19 cellular contexts compared by ENCODE assay signal in genomic region chr3:165513715-165514711, GRCh38.
A peak's percentile ranks its signal among the peaks of the same experiment; 100 is the strongest.
DNase-seq lines count a peak whose midpoint lies in the region; ATAC-seq, FAIRE-seq and TF ChIP-seq lines count a peak whose summit lies in the region.
"Had no signal": no experiment of that assay in that cellular context is flagged by ENCODE, and none has a peak within 500 bp of the region (broad histone marks: within the 10 kb centered on the region; RNA-seq: fewer than 3 reads in every experiment).

No MANE protein-coding gene starts in this region.

- H3K9me3 Mint-ChIP-seq in H9: no peaks in the 10 kb centered on the region
- H3K9me3 Mint-ChIP-seq in T-cell: peaks cover 18 to 24% (median 22%) of the 10 kb centered on the region in 3 donors
- H3K9me3 Mint-ChIP-seq: GM23338 had no signal

- no peak for TF ChIP-seq EP300 in H1 (IDR thresholded peaks at IDR 0.05; ENCODE audit: borderline replicate concordance in 1 of 2, low read depth in 2 of 2, low read length in 2 of 2)

- H2BK12ac ChIP-seq in H1 (ENCODE audit: low read depth, low read length) (no peak overlapping the region), H9 (ENCODE audit: insufficient read length, low read depth, low read length) (no peak overlapping the region)

- ATAC-seq in foreskin keratinocyte: peak; percentile 52
- no peak for ATAC-seq in T-cell (replicated peaks in 1 of 4)
- ATAC-seq: GM23338 had no signal

- H3K4ac ChIP-seq in H1 (replicated peaks; ENCODE audit: insufficient read length, low read depth, low read length): no peak overlapping the region
- no peak overlapping the region for H3K4ac ChIP-seq in H9 (ENCODE audit: low read depth, low read length)

- H4K8ac ChIP-seq in H1 (ENCODE audit: extremely low read depth, insufficient read depth, low read length): no peak overlapping the region
- no peak overlapping the region for H4K8ac ChIP-seq in H9 (replicated peaks; ENCODE audit: insufficient read length, low read depth, low read length)

- no peak for TF ChIP-seq CTCF in Peyer's patch (IDR thresholded peaks at IDR 0.05)
- TF ChIP-seq CTCF in H1 (IDR thresholded peaks at IDR 0.05; ENCODE audit: control extremely low read depth in 1 of 3, insufficient read depth in 1 of 3, low read depth in 1 of 3, low read length in 3 of 3): no peak
- no peak for TF ChIP-seq CTCF in foreskin keratinocyte (conservative IDR thresholded peaks at IDR 0.05)
- TF ChIP-seq CTCF in H9 (conservative IDR thresholded peaks at IDR 0.05): no peak

- H2BK5ac ChIP-seq in H1 (ENCODE audit: low read depth, low read length) (no peak overlapping the region), H9 (ENCODE audit: insufficient read length, low read length) (no peak overlapping the region)

- H3K36me3 ChIP-seq in Peyer's patch (no peaks in the 10 kb centered on the region), H1 (ENCODE audit: control insufficient read depth in 2 of 4, insufficient read depth in 4 of 4, low read length in 3 of 4) (no peaks in the 10 kb centered on the region), mucosa of rectum (ENCODE audit: control insufficient read depth in 2 of 2, insufficient read depth in 2 of 2, low read length in 2 of 2) (no peaks in the 10 kb centered on the region)
- H3K36me3 ChIP-seq: BLaER1 had no signal

- H4K91ac ChIP-seq in H1 (replicated peaks; ENCODE audit: insufficient read length, low read length) (no peak overlapping the region), H9 (ENCODE audit: insufficient read length, low read depth, low read length) (no peak overlapping the region)

- H3K4me1 ChIP-seq in Peyer's patch (no peaks in the 10 kb centered on the region), H1 (replicated peaks in 1 of 4; ENCODE audit: control insufficient read depth in 3 of 4, insufficient read depth in 4 of 4, low read length in 3 of 4) (no peaks in the 10 kb centered on the region), foreskin keratinocyte (peaks cover 16% of the 10 kb centered on the region), mucosa of rectum (ENCODE audit: control insufficient read depth in 2 of 2, insufficient read depth in 2 of 2, low read length in 2 of 2) (peaks cover 0 to 3% of the 10 kb centered on the region in 2 donors), H9 (ENCODE audit: insufficient read depth, low read length) (no peaks in the 10 kb centered on the region)
- H3K4me1 ChIP-seq: BLaER1 had no signal

- H3K4me2 ChIP-seq in H1 (ENCODE audit: insufficient read depth in 1 of 2, low read depth in 2 of 2, low read length in 2 of 2) (no peak overlapping the region), H9 (ENCODE audit: insufficient read depth, insufficient read length, low read length) (no peak overlapping the region)
- H3K4me2 ChIP-seq: BLaER1, GM23338 had no signal

- DNase-seq in Peyer's patch (no peak), H1 (ENCODE audit: low read depth in 1 of 2, low spot score in 2 of 2) (no peak), foreskin keratinocyte (peak; percentile 59 to 72), H9 (no peak), NCI-H1092 treated with DMSO at 0.1 percent for 48 hours (lab: John Stamatoyannopoulos, UW) (no peak), NOMO-1 treated with dmso at 0.1 percent for 144 hours (lab: John Stamatoyannopoulos, UW; ENCODE audit: unreplicated experiment) (no peak), T-cell (no peak)
- DNase-seq: 8988T; CD4-positive, alpha-beta memory T cell; DMS153; DMS79; GDM1; H7 had no signal

- CTCF ChIA-PET in H1 (lab: Charles Lee; ENCODE audit: partially characterized antibody) (interaction anchor here (0.8 to 1.7 kb wide), 2 partner anchors 9 to 57 kb away, joined by 3 to 5 read pairs; no protein-coding TSS in a partner anchor), T-cell (lab: Charles Lee) (interaction anchor here in 1 of 2 donors (0.6 kb wide), 1 partner anchor 179 kb away, joined by 3 read pairs; no protein-coding TSS in a partner anchor)

- H3K9me3 ChIP-seq in Peyer's patch (no peaks in the 10 kb centered on the region), H1 (ENCODE audit: insufficient read depth in 2 of 2, low read depth in 1 of 2, low read length in 1 of 2) (no peaks in the 10 kb centered on the region), mucosa of rectum (ENCODE audit: control insufficient read depth in 2 of 2, low read length in 2 of 2) (no peaks in the 10 kb centered on the region), H9 (ENCODE audit: control insufficient read depth, low read depth, low read length) (no peaks in the 10 kb centered on the region)
- H3K9me3 ChIP-seq: BLaER1 had no signal

- no peak for TF ChIP-seq POLR2A in Peyer's patch (IDR thresholded peaks at IDR 0.05)
- no peak for TF ChIP-seq POLR2A in H1 (IDR thresholded peaks at IDR 0.05; ENCODE audit: control extremely low read depth in 1 of 2, low read depth in 2 of 2, low read length in 2 of 2)

- H3K14ac ChIP-seq in H1 (ENCODE audit: insufficient read length) (no peak overlapping the region), H9 (ENCODE audit: insufficient read depth, low read length) (no peak overlapping the region)

- H2AK5ac ChIP-seq in H1 (ENCODE audit: low read depth, low read length): no peak overlapping the region
- H2AK5ac ChIP-seq in H9 (ENCODE audit: insufficient read length, low read length): no peak overlapping the region

- peak overlapping the region in 3 of 4 donors; percentile 41 to 80 (median 43) for H3K27ac ChIP-seq in Peyer's patch
- H3K27ac ChIP-seq in H1 (ENCODE audit: low read depth, low read length): no peak overlapping the region
- no peak overlapping the region for H3K27ac ChIP-seq in foreskin keratinocyte
- H3K27ac ChIP-seq in mucosa of rectum (ENCODE audit: low read depth in 2 of 2, low read length in 2 of 2): peak overlapping the region; percentile 43 to 62
- no peak overlapping the region for H3K27ac ChIP-seq in H9 (ENCODE audit: insufficient read length, low read depth, low read length)
- H3K27ac ChIP-seq: BLaER1 had no signal

- H4K5ac ChIP-seq in H1 (ENCODE audit: insufficient read length, low read depth, low read length) (no peak overlapping the region), H9 (ENCODE audit: insufficient read length, low read depth, low read length) (no peak overlapping the region)

- H3K4me3 ChIP-seq in Peyer's patch (no peak overlapping the region), H1 (ENCODE audit: extremely low read depth in 1 of 4, insufficient read depth in 2 of 4, low read depth in 3 of 4, low read length in 4 of 4) (no peak overlapping the region), mucosa of rectum (ENCODE audit: low read length in 2 of 2) (no peak overlapping the region)
- H3K4me3 ChIP-seq: BLaER1, GM23338 had no signal

- no peak overlapping the region for H2BK15ac ChIP-seq in H1 (ENCODE audit: low read length)
- H2BK15ac ChIP-seq in H9 (ENCODE audit: low read depth, low read length): no peak overlapping the region

- H3K36me3 Mint-ChIP-seq in H9 (ENCODE audit: insufficient read depth in 1 of 3, low read depth in 3 of 3): no peaks in the 10 kb centered on the region
- no peaks in the 10 kb centered on the region for H3K36me3 Mint-ChIP-seq in T-cell
- H3K36me3 Mint-ChIP-seq: CD14-positive monocyte; CD4-positive, alpha-beta memory T cell had no signal

- no peaks in the 10 kb centered on the region for H3K4me1 Mint-ChIP-seq in H9
- no peaks in the 10 kb centered on the region for H3K4me1 Mint-ChIP-seq in T-cell
- H3K4me1 Mint-ChIP-seq: CD14-positive monocyte; CD4-positive, alpha-beta memory T cell; GM23338 had no signal

- FAIRE-seq in H1 (lab: Jason Lieb, UNC): no peak
- FAIRE-seq: GM12892, HTR-8/SVneo had no signal

- H3K18ac ChIP-seq in H1 (ENCODE audit: extremely low read depth, low read length): no peak overlapping the region
- no peak overlapping the region for H3K18ac ChIP-seq in H9 (ENCODE audit: insufficient read length, low read depth, low read length)

- H4K20me1 ChIP-seq in H1 (replicated peaks in 1 of 2; ENCODE audit: control insufficient read depth in 1 of 2, insufficient read depth in 2 of 2, low read length in 2 of 2) (no peaks in the 10 kb centered on the region), H9 (ENCODE audit: control insufficient read depth, insufficient read depth, insufficient read length) (no peaks in the 10 kb centered on the region)
- H4K20me1 ChIP-seq: BLaER1 had no signal

- H3K79me1 ChIP-seq in H1 (ENCODE audit: low read depth, low read length): no peaks in the 10 kb centered on the region
- no peaks in the 10 kb centered on the region for H3K79me1 ChIP-seq in H9 (ENCODE audit: insufficient read depth, low read depth, low read length, poor library complexity, severe bottlenecking)

- POLR2A ChIA-PET in H1 (lab: Charles Lee; ENCODE audit: partially characterized antibody): no interaction called here
- POLR2A ChIA-PET in T-cell (lab: Charles Lee): no interaction called here

- H3K4me3 Mint-ChIP-seq in H9 (no peak overlapping the region), T-cell (no peak overlapping the region)
- H3K4me3 Mint-ChIP-seq: CD14-positive monocyte, GM23338 had no signal

- H2AFZ ChIP-seq in H1 (ENCODE audit: low read length) (peak overlapping the region; percentile 32; the same call in 1 of the 2 replicates), H9 (ENCODE audit: low read length) (no peak overlapping the region)
- H2AFZ ChIP-seq: GM23338 had no signal

- WGBS in H1 (ENCODE audit: extremely low coverage in 1 of 2, insufficient coverage in 1 of 2, insufficient read length in 1 of 2, insufficient replicate concordance in 2 of 2, low coverage in 1 of 2, low lambda C conversion rate in 2 of 2, missing lambda C conversion rate in 1 of 2), 2 experiments: 95% methylated on average over 4 of the region's 4 CpGs; no CpG with 5 or more reads in 1 of the 2 experiments
- WGBS in H9 (ENCODE audit: extremely low coverage, insufficient read length, low lambda C conversion rate): no CpG with 5 or more reads among the region's 4 CpGs

- H3K27me3 ChIP-seq in Peyer's patch (no peaks in the 10 kb centered on the region), H1 (replicated peaks in 1 of 4; ENCODE audit: control insufficient read depth in 3 of 4, extremely low read depth in 1 of 4, insufficient read depth in 3 of 4, low read length in 3 of 4) (no peaks in the 10 kb centered on the region), foreskin keratinocyte (no peaks in the 10 kb centered on the region), mucosa of rectum (ENCODE audit: control insufficient read depth in 2 of 2, insufficient read depth in 2 of 2, low read length in 2 of 2) (no peaks in the 10 kb centered on the region), H9 (ENCODE audit: insufficient read depth, low read length) (no peaks in the 10 kb centered on the region)
- H3K27me3 ChIP-seq: BLaER1 had no signal

- H2BK120ac ChIP-seq in H1 (replicated peaks; ENCODE audit: low read depth, low read length) (no peak overlapping the region), H9 (ENCODE audit: low read depth, low read length, poor library complexity, severe bottlenecking) (no peak overlapping the region)

- no peak overlapping the region for H3K9ac ChIP-seq in H1 (replicated peaks in 1 of 4; ENCODE audit: extremely low read depth in 1 of 4, low read depth in 3 of 4, low read length in 3 of 4)
- H3K9ac ChIP-seq in mucosa of rectum (ENCODE audit: low read depth in 1 of 2, low read length in 2 of 2): no peak overlapping the region
- H3K9ac ChIP-seq in H9 (ENCODE audit: extremely low read depth, insufficient read length, low read length): no peak overlapping the region
- H3K9ac ChIP-seq: BLaER1 had no signal

- H3K23me2 ChIP-seq in H1 (ENCODE audit: low read depth, low read length) (no peaks in the 10 kb centered on the region), H9 (ENCODE audit: insufficient read length, low read depth, low read length, poor library complexity, severe bottlenecking) (no peaks in the 10 kb centered on the region)

- H3K23ac ChIP-seq in H1 (ENCODE audit: insufficient read length) (no peak overlapping the region), H9 (ENCODE audit: insufficient read length, low read depth, low read length) (no peak overlapping the region)

- H3K27ac Mint-ChIP-seq in H9 (no peak overlapping the region), T-cell (no peak overlapping the region)
- H3K27ac Mint-ChIP-seq: CD14-positive monocyte; CD4-positive, alpha-beta memory T cell; GM23338 had no signal

- H2BK20ac ChIP-seq in H1 (ENCODE audit: low read length): no peak overlapping the region
- H2BK20ac ChIP-seq in H9 (ENCODE audit: low read depth, low read length, poor library complexity, severe bottlenecking): no peak overlapping the region

- no peak for TF ChIP-seq RAD21 in H1 (IDR thresholded peaks at IDR 0.05 in 1 of 2, conservative IDR thresholded peaks at IDR 0.05 in 1 of 2; ENCODE audit: low read depth in 2 of 2, low read length in 2 of 2)

- H3K79me2 ChIP-seq in H1 (ENCODE audit: control insufficient read depth in 1 of 2, insufficient read depth in 2 of 2, low read length in 2 of 2) (no peaks in the 10 kb centered on the region), H9 (ENCODE audit: insufficient read depth, low read length) (no peaks in the 10 kb centered on the region)

- H3K56ac ChIP-seq in H1 (replicated peaks; ENCODE audit: insufficient read length, low read depth, low read length) (no peak overlapping the region), H9 (ENCODE audit: insufficient read length, low read depth, low read length) (no peak overlapping the region)

- H3K27me3 Mint-ChIP-seq in H9 (ENCODE audit: low read depth) (no peaks in the 10 kb centered on the region), T-cell (no peaks in the 10 kb centered on the region)
- H3K27me3 Mint-ChIP-seq: CD4-positive, alpha-beta memory T cell had no signal

- no peak overlapping the region for H3T11ph ChIP-seq in H9 (ENCODE audit: low read length)

Comparison
In these comparisons a context has a peak if more than half of its experiments do, and no peak if none do; other contexts are left out.
1. DNase-seq: peak in foreskin keratinocyte (2 of 2); none in Peyer's patch (0 of 3), H1 (0 of 2), H9 (single experiment), NCI-H1092 treated with DMSO at 0.1 percent for 48 hours (single experiment), NOMO-1 treated with dmso at 0.1 percent for 144 hours (single experiment) and T-cell (0 of 34).
2. H3K27ac ChIP-seq: peak in Peyer's patch (3 of 4) and mucosa of rectum (2 of 2); none in H1 (single experiment), foreskin keratinocyte (single experiment) and H9 (single experiment).